In genomic region chr11:74696932-74697687, GRCh38 we compare ENCODE assay signal across 9 cellular contexts. TPM values are rescaled to one million over a fixed set of nuclear protein-coding genes. Genes with fewer than 3 reads are reported as not detected.
DNase-seq lines count a peak whose midpoint lies in the region; ATAC-seq and TF ChIP-seq lines count a peak whose summit lies in the region.
"Had no signal": no experiment of that assay in that cellular context is flagged by ENCODE, and none has a peak within 500 bp of the region (broad histone marks: within the 10 kb centered on the region; RNA-seq: fewer than 3 reads in every experiment).

No MANE protein-coding gene starts in this region.

- no peak overlapping the region for H3K27ac ChIP-seq in iPS-18a (ENCODE audit: low read length)

- peak overlapping the region; percentile 64 for H3K4me3 Mint-ChIP-seq in MCF 10A (ENCODE audit: unreplicated experiment)
- H3K4me3 Mint-ChIP-seq in activated CD8-positive, alpha-beta T cell treated with anti-CD3 and anti-CD28 coated beads for 36 hours, result no peak overlapping the region
- H3K4me3 Mint-ChIP-seq in T-cell, result no peak overlapping the region

- peak overlapping the region; percentile 98 for H3K27ac Mint-ChIP-seq in MCF 10A (ENCODE audit: low read depth, unreplicated experiment)
- H3K27ac Mint-ChIP-seq in activated CD8-positive, alpha-beta T cell treated with anti-CD3 and anti-CD28 coated beads for 36 hours, result no peak overlapping the region
- H3K27ac Mint-ChIP-seq in T-cell, result no peak overlapping the region

- no peaks in the 10 kb centered on the region for H3K27me3 ChIP-seq in iPS-18a (ENCODE audit: control insufficient read depth, insufficient read depth, low read length)

- H3K36me3 Mint-ChIP-seq in MCF 10A (ENCODE audit: insufficient read depth, unreplicated experiment) (no peaks in the 10 kb centered on the region), T-cell (no peaks in the 10 kb centered on the region)
- H3K36me3 Mint-ChIP-seq in activated CD8-positive, alpha-beta T cell treated with anti-CD3 and anti-CD28 coated beads for 36 hours (ENCODE audit: low read depth), result no peaks in the 10 kb centered on the region

- POLR2A ChIA-PET in MCF 10A (lab: Yijun Ruan, JAX), result interaction anchor here (0.6 to 1.1 kb wide), 5 partner anchors 29 to 83 kb away, joined by 3 to 4 read pairs (median 4); no protein-coding TSS in a partner anchor
- POLR2A ChIA-PET in activated CD8-positive, alpha-beta T cell treated with anti-CD3 and anti-CD28 coated beads for 36 hours (lab: Charles Lee), result no interaction called here
- POLR2A ChIA-PET in T-cell (lab: Charles Lee), result no interaction called here

- CTCF ChIA-PET in MCF 10A (lab: Yijun Ruan, JAX) (interaction anchor here (1.0 to 1.7 kb wide), 5 partner anchors 13 to 552 kb away, joined by 3 to 7 read pairs (median 4); no protein-coding TSS in a partner anchor), T-cell (lab: Charles Lee) (no interaction called here)
- CTCF ChIA-PET in activated CD8-positive, alpha-beta T cell treated with anti-CD3 and anti-CD28 coated beads for 36 hours (lab: Charles Lee), result interaction anchor here (2.9 kb wide), 1 partner anchor 43 kb away, joined by 11 read pairs; no protein-coding TSS in a partner anchor

- H3K9me3 ChIP-seq in iPS-18a (ENCODE audit: control insufficient read depth, low read depth, low read length), result no peaks in the 10 kb centered on the region

- H3K9me3 Mint-ChIP-seq in MCF 10A (ENCODE audit: unreplicated experiment) (no peaks in the 10 kb centered on the region), T-cell (no peaks in the 10 kb centered on the region)
- no peaks in the 10 kb centered on the region for H3K9me3 Mint-ChIP-seq in activated CD8-positive, alpha-beta T cell treated with anti-CD3 and anti-CD28 coated beads for 36 hours

- DNase-seq in Daoy (ENCODE audit: low read depth) (peak; percentile 64), MCF 10A (ENCODE audit: unreplicated experiment) (peak; percentile 96), pulmonary artery endothelial cell (ENCODE audit: low read depth, low spot score) (peak; percentile 53), T-cell (no peak)
- no peak for DNase-seq in activated CD8-positive, alpha-beta T cell treated with anti-CD3 and anti-CD28 coated beads for 36 hours
- no peak for DNase-seq in activated effector memory CD4-positive, alpha-beta T cell treated with anti-CD3 and anti-CD28 coated beads, Interleukin-2, amount 50 U/mL, for 16 hours

- H3K9ac ChIP-seq in iPS-18a (ENCODE audit: low read length), result no peak overlapping the region

- BruUV-seq in MCF 10A (replicated peaks; lab: Mats Ljungman, UMichigan), result no TSS peak

- H3K36me3 ChIP-seq in iPS-18a (ENCODE audit: control insufficient read depth, low read depth, low read length), result no peaks in the 10 kb centered on the region

- no peaks in the 10 kb centered on the region for H3K4me1 ChIP-seq in iPS-18a (ENCODE audit: control insufficient read depth, low read depth, low read length)

- no peak for ATAC-seq in activated CD8-positive, alpha-beta T cell treated with anti-CD3 and anti-CD28 coated beads for 36 hours
- ATAC-seq in GM21825 (IDR thresholded peaks at IDR 0.05; ENCODE audit: unreplicated experiment) (no peak), T-cell (replicated peaks in 1 of 4) (no peak)
- ATAC-seq: HCT116 had no signal

- H3K27me3 Mint-ChIP-seq in MCF 10A (ENCODE audit: insufficient read depth, unreplicated experiment) (no peaks in the 10 kb centered on the region), T-cell (peaks cover 13 to 14% of the 10 kb centered on the region in 2 donors)
- peaks cover 11% of the 10 kb centered on the region for H3K27me3 Mint-ChIP-seq in activated CD8-positive, alpha-beta T cell treated with anti-CD3 and anti-CD28 coated beads for 36 hours

- peak overlapping the region; percentile 1 for H3K4me3 ChIP-seq in iPS-18a (ENCODE audit: low read length)

- H3K4me1 Mint-ChIP-seq in MCF 10A (ENCODE audit: insufficient read depth, unreplicated experiment) (peaks cover 27% of the 10 kb centered on the region), T-cell (peaks cover 0 to 3% (median 0%) of the 10 kb centered on the region in 3 donors)
- no peaks in the 10 kb centered on the region for H3K4me1 Mint-ChIP-seq in activated CD8-positive, alpha-beta T cell treated with anti-CD3 and anti-CD28 coated beads for 36 hours (ENCODE audit: low read depth)

- intact Hi-C loops in MCF 10A (cut with micrococcal nuclease), result no loop called here
- intact Hi-C loops in activated CD8-positive, alpha-beta T cell treated with anti-CD3 and anti-CD28 coated beads for 36 hours (cut with micrococcal nuclease), result no loop called here

- TF ChIP-seq CTCF in MCF 10A (IDR thresholded peaks at IDR 0.05; ENCODE audit: unreplicated experiment), result no peak
- no peak for TF ChIP-seq CTCF in activated CD8-positive, alpha-beta T cell treated with anti-CD3 and anti-CD28 coated beads for 36 hours (IDR thresholded peaks at IDR 0.05)

RNA-seq across cellular contexts. Expression of gene CHRDL2, which starts 34.1 kb away (rescaled TPM):
- total RNA-seq in Daoy (2014; rRNA removed; shearing (Covaris generic)), result not detected in 2 replicates
- total RNA-seq in MCF 10A (2022) (not detected in 2 replicates), pulmonary artery endothelial cell (not detected in 2 replicates), T-cell (under 1 TPM in 1 of 5 donors, not detected in 4; 0.55 TPM)
- not detected for total RNA-seq in activated CD8-positive, alpha-beta T cell treated with anti-CD3 and anti-CD28 coated beads for 36 hours

RNA-seq across cellular contexts. Expression of gene RNF169, which starts 51.5 kb away (rescaled TPM):
- total RNA-seq in Daoy (2014; rRNA removed; shearing (Covaris generic)), result 5.0 and 5.8 TPM in 2 replicates
- 15.0 and 18.0 TPM in 2 replicates for total RNA-seq in MCF 10A (2022)
- 20.9 and 34.0 TPM in 2 replicates for total RNA-seq in pulmonary artery endothelial cell
- 10 to 100 TPM; 13.9 to 14.2 TPM for total RNA-seq in activated CD8-positive, alpha-beta T cell treated with anti-CD3 and anti-CD28 coated beads for 36 hours
- total RNA-seq in T-cell, result 10 to 100 TPM; 20.3 to 24.9 (median 21.7) TPM

Comparison
In these comparisons a context has a peak if more than half of its experiments do, and no peak if none do; other contexts are left out.
1. DNase-seq: peak in Daoy (single experiment), MCF 10A (single experiment) and pulmonary artery endothelial cell (single experiment); none in activated CD8-positive, alpha-beta T cell treated with anti-CD3 and anti-CD28 coated beads for 36 hours (single experiment), activated effector memory CD4-positive, alpha-beta T cell treated with anti-CD3 and anti-CD28 coated beads, Interleukin-2, amount 50 U/mL, for 16 hours (single experiment) and T-cell (0 of 34).
2. CTCF ChIA-PET loops: an anchor here in MCF 10A (1.0 to 1.7 kb wide) and activated CD8-positive, alpha-beta T cell treated with anti-CD3 and anti-CD28 coated beads for 36 hours (2.9 kb wide); none called in T-cell.